ENCODE assay signal across 8 cellular contexts in genomic region chr5:139403418-139403786, GRCh38. TPM values are rescaled to one million over a fixed set of nuclear protein-coding genes. Genes with fewer than 3 reads are reported as not detected.
DNase-seq lines count a peak whose midpoint lies in the region; ATAC-seq and TF ChIP-seq lines count a peak whose summit lies in the region.

No MANE protein-coding gene starts in this region.

- peak overlapping the region in 1 of 2 experiments; percentile 42 for H3K4ac ChIP-seq in mesenchymal stem cell (ENCODE audit: low read depth in 1 of 2, low read length in 2 of 2)

- no peak overlapping the region for H2BK5ac ChIP-seq in mesenchymal stem cell (ENCODE audit: low read depth, low read length, poor library complexity, severe bottlenecking)

- ATAC-seq in Right ventricle myocardium inferior = no peak

- H2AK5ac ChIP-seq in mesenchymal stem cell (ENCODE audit: low read length, severe bottlenecking) = peak overlapping the region; percentile 36

- no peaks in the 10 kb centered on the region for H3K27me3 ChIP-seq in cardiac muscle cell
- no peaks in the 10 kb centered on the region for H3K27me3 ChIP-seq in brain microvascular endothelial cell (replicated peaks)
- no peaks in the 10 kb centered on the region for H3K27me3 ChIP-seq in mesenchymal stem cell (ENCODE audit: control insufficient read depth in 1 of 2, insufficient read depth in 1 of 2, low read length in 2 of 2)

- peak overlapping the region; percentile 86 for H3K27ac ChIP-seq in cardiac muscle cell
- H3K27ac ChIP-seq in brain microvascular endothelial cell = peak overlapping the region; percentile 96
- peak overlapping the region; percentile 96 for H3K27ac ChIP-seq in mesenchymal stem cell (ENCODE audit: low read length, poor library complexity, severe bottlenecking)

- no peak overlapping the region for H2BK12ac ChIP-seq in mesenchymal stem cell (ENCODE audit: low read length in 2 of 2)

- 46% methylated on average over 7 of the region's 7 CpGs for WGBS in mesenchymal stem cell

- no peak overlapping the region for H2AFZ ChIP-seq in mesenchymal stem cell (ENCODE audit: low read depth, low read length)

- no peak overlapping the region for H2BK120ac ChIP-seq in mesenchymal stem cell (ENCODE audit: low read depth, low read length)

- peaks cover 7% of the 10 kb centered on the region for H3K79me1 ChIP-seq in mesenchymal stem cell (replicated peaks; ENCODE audit: low read length, poor library complexity, severe bottlenecking)

- in situ Hi-C loops in brain microvascular endothelial cell (cut with HindIII; ENCODE audit: low pct_ligation_motif_present, low sequenced_read_pairs) = loop anchor here (25.0 kb wide), 1 partner anchor 359 kb away; no protein-coding TSS in a partner anchor

- peak overlapping the region in 1 of 2 experiments; percentile 44 for H3K14ac ChIP-seq in mesenchymal stem cell (ENCODE audit: low read length in 2 of 2)

- peak overlapping the region; percentile 11 to 86 for H3K18ac ChIP-seq in mesenchymal stem cell (ENCODE audit: low read depth in 1 of 2, low read length in 2 of 2)

- H3K36me3 ChIP-seq in cardiac muscle cell (peaks cover 4% of the 10 kb centered on the region), brain microvascular endothelial cell (replicated peaks) (no peaks in the 10 kb centered on the region), mesenchymal stem cell (ENCODE audit: control insufficient read depth in 1 of 2, insufficient read depth in 2 of 2, low read depth in 1 of 2, low read length in 2 of 2) (peaks cover 7 to 18% of the 10 kb centered on the region in 2 experiments)

- H3K9ac ChIP-seq in mesenchymal stem cell (ENCODE audit: low read length) = peak overlapping the region; percentile 90

- H3K9me3 ChIP-seq in cardiac muscle cell (ENCODE audit: low read depth) (no peaks in the 10 kb centered on the region), mesenchymal stem cell (ENCODE audit: control insufficient read depth, low read length) (no peaks in the 10 kb centered on the region)

- H4K91ac ChIP-seq in mesenchymal stem cell (ENCODE audit: low read length) = no peak overlapping the region

- TF ChIP-seq CTCF in cardiac muscle cell (IDR thresholded peaks at IDR 0.05; ENCODE audit: low read depth, low read length) = no peak
- no peak for TF ChIP-seq CTCF in brain microvascular endothelial cell (IDR thresholded peaks at IDR 0.05; ENCODE audit: low read depth, low read length, missing control alignments)

- H2BK15ac ChIP-seq in mesenchymal stem cell (ENCODE audit: low read depth, poor library complexity, severe bottlenecking) = no peak overlapping the region

- no peak overlapping the region for H3K23ac ChIP-seq in mesenchymal stem cell (ENCODE audit: low read length in 2 of 2)

- H3K4me1 ChIP-seq in cardiac muscle cell (ENCODE audit: low read depth) (peaks cover 6% of the 10 kb centered on the region), mesenchymal stem cell (ENCODE audit: control insufficient read depth, insufficient read depth, low read depth, low read length) (peaks cover 7% of the 10 kb centered on the region)

- peak overlapping the region; percentile 36 for H3K4me3 ChIP-seq in cardiac muscle cell
- peak overlapping the region; percentile 64 for H3K4me3 ChIP-seq in brain microvascular endothelial cell (ENCODE audit: low read depth, low read length)
- peak overlapping the region; percentile 65 to 83 for H3K4me3 ChIP-seq in mesenchymal stem cell (ENCODE audit: insufficient read depth in 1 of 2, low read depth in 1 of 2, low read length in 2 of 2)

- intact Hi-C loops in Right ventricle myocardium inferior (cut with DNase I) = no loop called here

- no peak for DNase-seq in cardiac muscle cell (ENCODE audit: low read depth in 1 of 2, low spot score in 1 of 2)
- no peak for DNase-seq in Right ventricle myocardium inferior (ENCODE audit: missing footprints)
- no peak for DNase-seq in brain microvascular endothelial cell
- no peak for DNase-seq in mesenchymal stem cell
- DNase-seq in foreskin melanocyte = no peak
- no peak for DNase-seq in NCI-H526 (lab: John Stamatoyannopoulos, UW)
- DNase-seq in SK-N-DZ (ENCODE audit: low spot score) = no peak
- DNase-seq in amygdala (lab: John Stamatoyannopoulos, UW) = no peak

- H3K4me2 ChIP-seq in mesenchymal stem cell (ENCODE audit: low read length, poor library complexity, severe bottlenecking) = peak overlapping the region; percentile 71

- peak overlapping the region; percentile 59 for H4K8ac ChIP-seq in mesenchymal stem cell (ENCODE audit: low read length)

RNA-seq across cellular contexts. Expression of gene SPATA24, which starts 0.5 kb away (rescaled TPM):
- 14.2 and 45.3 TPM in 2 replicates for total RNA-seq in cardiac muscle cell
- polyA plus RNA-seq in cardiac muscle cell = 12.8 and 29.0 TPM in 2 replicates
- total RNA-seq in Right ventricle myocardium inferior = 17.2 TPM
- 7.3 TPM for polyA plus RNA-seq in mesenchymal stem cell (2013, experiment 1 of 2)
- polyA plus RNA-seq in mesenchymal stem cell (2013, experiment 2 of 2) = 6.5 TPM
- 8.8 and 15.8 TPM in 2 replicates for polyA plus RNA-seq in SK-N-DZ (2014; cell fraction: cytosol; rRNA removed)
- 7.7 and 8.0 TPM in 2 replicates for polyA plus RNA-seq in SK-N-DZ (2014; cell fraction: nucleus; rRNA removed)

RNA-seq across cellular contexts. Expression of gene PROB1, which starts 8.5 kb away (rescaled TPM):
- total RNA-seq in cardiac muscle cell (22.2 and 42.5 TPM in 2 replicates), Right ventricle myocardium inferior (49.3 TPM)
- 15.2 and 20.5 TPM in 2 replicates for polyA plus RNA-seq in cardiac muscle cell
- polyA plus RNA-seq in mesenchymal stem cell (2013, experiment 1 of 2) = 0.76 TPM
- polyA plus RNA-seq in mesenchymal stem cell (2013, experiment 2 of 2) = 0.82 TPM
- 0.38 and 1.1 TPM in 2 replicates for polyA plus RNA-seq in SK-N-DZ (2014; cell fraction: cytosol; rRNA removed)
- polyA plus RNA-seq in SK-N-DZ (2014; cell fraction: nucleus; rRNA removed) = 0.34 and 0.66 TPM in 2 replicates

RNA-seq across cellular contexts. Expression of gene MZB1, which starts 13.7 kb away (rescaled TPM):
- total RNA-seq in cardiac muscle cell (2.3 and 5.3 TPM in 2 replicates), Right ventricle myocardium inferior (1.2 TPM)
- 1.3 and 4.0 TPM in 2 replicates for polyA plus RNA-seq in cardiac muscle cell
- not detected for polyA plus RNA-seq in mesenchymal stem cell (2013, experiment 1 of 2)
- polyA plus RNA-seq in mesenchymal stem cell (2013, experiment 2 of 2) = not detected
- polyA plus RNA-seq in SK-N-DZ (2014; cell fraction: cytosol; rRNA removed) = not detected in 2 replicates
- not detected in 2 replicates for polyA plus RNA-seq in SK-N-DZ (2014; cell fraction: nucleus; rRNA removed)

RNA-seq across cellular contexts. Expression of gene SLC23A1, which starts 20.3 kb away (rescaled TPM):
- total RNA-seq in cardiac muscle cell (0.81 TPM in 1 of 2 replicates, not detected in the other), Right ventricle myocardium inferior (not detected)
- 0.06 and 0.37 TPM in 2 replicates for polyA plus RNA-seq in cardiac muscle cell
- polyA plus RNA-seq in mesenchymal stem cell (2013, experiment 1 of 2) = not detected
- polyA plus RNA-seq in mesenchymal stem cell (2013, experiment 2 of 2) = not detected
- polyA plus RNA-seq in SK-N-DZ (2014; cell fraction: cytosol; rRNA removed) = 0.05 TPM in 1 of 2 replicates, not detected in the other
- polyA plus RNA-seq in SK-N-DZ (2014; cell fraction: nucleus; rRNA removed) = not detected in 2 replicates

RNA-seq across cellular contexts. Expression of gene DNAJC18, which starts 35.9 kb away (rescaled TPM):
- total RNA-seq in cardiac muscle cell (10.0 and 10.1 TPM in 2 replicates), Right ventricle myocardium inferior (7.9 TPM)
- 17.4 and 37.2 TPM in 2 replicates for polyA plus RNA-seq in cardiac muscle cell
- 14.4 TPM for polyA plus RNA-seq in mesenchymal stem cell (2013, experiment 1 of 2)
- polyA plus RNA-seq in mesenchymal stem cell (2013, experiment 2 of 2) = 17.7 TPM
- polyA plus RNA-seq in SK-N-DZ (2014; cell fraction: cytosol; rRNA removed) = 9.9 and 16.9 TPM in 2 replicates
- 5.5 and 22.8 TPM in 2 replicates for polyA plus RNA-seq in SK-N-DZ (2014; cell fraction: nucleus; rRNA removed)
